ENCODE assay signal across 14 cellular contexts in genomic region chr4:147957446-147957845, GRCh38.
DNase-seq lines count a peak whose midpoint lies in the region; ATAC-seq, FAIRE-seq and TF ChIP-seq lines count a peak whose summit lies in the region.
"Had no signal": no experiment of that assay in that cellular context is flagged by ENCODE, and none has a peak within 500 bp of the region (broad histone marks: within the 10 kb centered on the region; RNA-seq: fewer than 3 reads in every experiment).

No MANE protein-coding gene starts in this region.

- peaks cover 6% of the 10 kb centered on the region for H3K36me3 Mint-ChIP-seq in activated naive CD4-positive, alpha-beta T cell treated with anti-CD3 and anti-CD28 coated beads, Interleukin-2, amount 10 ng/mL, durations not matched to agents 7 days and 5 days

- H3K9me3 ChIP-seq in A673 (ENCODE audit: low read depth, low read length, poor library complexity, severe bottlenecking) (no peaks in the 10 kb centered on the region), GM12878 (replicated peaks; ENCODE audit: control insufficient read depth, insufficient read depth, low read length) (no peaks in the 10 kb centered on the region), muscle layer of duodenum (ENCODE audit: control insufficient read depth in 1 of 2, low read length in 2 of 2) (no peaks in the 10 kb centered on the region)

- TF ChIP-seq POLR2A in GM12878 (IDR thresholded peaks at IDR 0.05; ENCODE audit: low read depth, low read length) = no peak

- H3K79me2 ChIP-seq in GM12878 (ENCODE audit: control insufficient read depth, insufficient read depth, low read length) = no peaks in the 10 kb centered on the region

- H3K9ac ChIP-seq in GM12878 (ENCODE audit: control insufficient read depth, insufficient read depth, low read length) = no peak overlapping the region

- peaks cover 6% of the 10 kb centered on the region for H3K4me1 ChIP-seq in A673 (ENCODE audit: insufficient read depth, low read length, poor library complexity, severe bottlenecking)
- H3K4me1 ChIP-seq in GM12878 (ENCODE audit: control insufficient read depth, insufficient read depth, low read length) = no peaks in the 10 kb centered on the region
- H3K4me1 ChIP-seq in muscle layer of duodenum (ENCODE audit: control insufficient read depth in 1 of 2, insufficient read depth in 2 of 2, low read length in 2 of 2) = peaks cover 0 to 38% of the 10 kb centered on the region in 2 donors

- no peak for TF ChIP-seq CTCF in A673 (conservative IDR thresholded peaks at IDR 0.05; ENCODE audit: low read depth, low read length)
- no peak for TF ChIP-seq CTCF in GM12878 (IDR thresholded peaks at IDR 0.05 in 2 of 3, conservative IDR thresholded peaks at IDR 0.05 in 1 of 3; ENCODE audit: control insufficient read depth in 2 of 3, extremely low read depth in 1 of 3, insufficient read depth in 1 of 3, low read depth in 3 of 3, low read length in 3 of 3)

- H3K9me3 Mint-ChIP-seq in activated naive CD4-positive, alpha-beta T cell treated with anti-CD3 and anti-CD28 coated beads, Interleukin-2, amount 10 ng/mL, durations not matched to agents 7 days and 5 days = no peaks in the 10 kb centered on the region

- H3K27me3 Mint-ChIP-seq in activated naive CD4-positive, alpha-beta T cell treated with anti-CD3 and anti-CD28 coated beads, Interleukin-2, amount 10 ng/mL, durations not matched to agents 7 days and 5 days = no peaks in the 10 kb centered on the region
- H3K27me3 Mint-ChIP-seq: B cell; CD4-positive, alpha-beta T cell had no signal

- peak; percentile 13 for FAIRE-seq in GM12878 (lab: Jason Lieb, UNC)
- FAIRE-seq in urothelium cell line (lab: Jason Lieb, UNC) = no peak
- FAIRE-seq: GM12891 had no signal

- H3K4me3 Mint-ChIP-seq in activated naive CD4-positive, alpha-beta T cell treated with anti-CD3 and anti-CD28 coated beads, Interleukin-2, amount 10 ng/mL, durations not matched to agents 7 days and 5 days = no peak overlapping the region
- H3K4me3 Mint-ChIP-seq: B cell; CD4-positive, alpha-beta T cell had no signal

- POLR2A ChIA-PET in A673 (lab: Charles Lee; ENCODE audit: low non-redundant PET) (no interaction called here), GM12878 (lab: Charles Lee) (no interaction called here)

- intact Hi-C loops in A673 (cut with micrococcal nuclease; ENCODE audit: unreplicated experiment) (no loop called here), GM12878 (cut with micrococcal nuclease; ENCODE audit: unreplicated experiment) (no loop called here)

- SMC1A ChIA-PET in GM12878 (lab: Charles Lee; ENCODE audit: uncharacterized antibody, unreplicated experiment) = interaction anchor here (0.5 kb wide), 1 partner anchor 29 kb away, joined by 3 read pairs; no protein-coding TSS in a partner anchor

- RAD21 ChIA-PET in GM12878 (lab: Charles Lee; ENCODE audit: unreplicated experiment) = no interaction called here

- H3K27ac Mint-ChIP-seq in activated naive CD4-positive, alpha-beta T cell treated with anti-CD3 and anti-CD28 coated beads, Interleukin-2, amount 10 ng/mL, durations not matched to agents 7 days and 5 days = no peak overlapping the region
- H3K27ac Mint-ChIP-seq: B cell; CD4-positive, alpha-beta T cell had no signal

- H3K27me3 ChIP-seq in A673 (replicated peaks; ENCODE audit: insufficient read depth, low read depth, low read length, poor library complexity) = no peaks in the 10 kb centered on the region
- H3K27me3 ChIP-seq in GM12878 (replicated peaks in 1 of 2; ENCODE audit: control insufficient read depth in 2 of 2, insufficient read depth in 2 of 2, low read length in 1 of 2) = no peaks in the 10 kb centered on the region
- no peaks in the 10 kb centered on the region for H3K27me3 ChIP-seq in muscle layer of duodenum (ENCODE audit: low read depth, low read length)

- H3K4me2 ChIP-seq in GM12878 (ENCODE audit: control insufficient read depth, insufficient read depth) = no peak overlapping the region

- no peak for TF ChIP-seq RAD21 in GM12878 (IDR thresholded peaks at IDR 0.05; ENCODE audit: insufficient read depth, low read depth, low read length)

- in situ Hi-C loops in GM12878 (cut with MboI) = no loop called here

- CTCF ChIA-PET in A673 (lab: Charles Lee) (no interaction called here), GM12878 (lab: Yijun Ruan, JAX) (no interaction called here)
- CTCF ChIA-PET in activated naive CD4-positive, alpha-beta T cell treated with anti-CD3 and anti-CD28 coated beads, Interleukin-2, amount 10 ng/mL, durations not matched to agents 7 days and 5 days (lab: Charles Lee) = no interaction called here

- TF ChIP-seq EP300 in GM12878 (IDR thresholded peaks at IDR 0.05; ENCODE audit: borderline replicate concordance in 1 of 2, control insufficient read depth in 1 of 2, low read depth in 2 of 2, low read length in 2 of 2) = no peak

- DNase-seq in A673 (ENCODE audit: low spot score) (peak; percentile 42), GM12878 (ENCODE audit: low read depth, low spot score) (no peak), urothelium cell line (ENCODE audit: low spot score) (no peak)
- DNase-seq in activated naive CD4-positive, alpha-beta T cell treated with anti-CD3 and anti-CD28 coated beads, Interleukin-2, amount 10 ng/mL, durations not matched to agents 7 days and 5 days = no peak
- DNase-seq: C1 segment of cervical spinal cord; CD4-positive, alpha-beta T cell; DMS79; KBM-7 had no signal

- H3K36me3 ChIP-seq in A673 (ENCODE audit: insufficient read depth, low read length, poor library complexity, severe bottlenecking) = no peaks in the 10 kb centered on the region
- peaks cover 0 to 9% of the 10 kb centered on the region in 2 experiments; a peak in 2 of 4 replicates for H3K36me3 ChIP-seq in GM12878 (ENCODE audit: control insufficient read depth in 2 of 2, insufficient read depth in 2 of 2, low read length in 1 of 2)
- H3K36me3 ChIP-seq in muscle layer of duodenum (ENCODE audit: control insufficient read depth in 1 of 2, insufficient read depth in 2 of 2, low read length in 2 of 2) = peaks cover 0 to 6% of the 10 kb centered on the region in 2 donors

- no peak overlapping the region for H3K27ac ChIP-seq in A673 (ENCODE audit: low read depth, low read length, poor library complexity, severe bottlenecking)
- no peak overlapping the region for H3K27ac ChIP-seq in GM12878 (ENCODE audit: control insufficient read depth, insufficient read depth)
- H3K27ac ChIP-seq in muscle layer of duodenum (ENCODE audit: low read length) = peak overlapping the region; percentile 5

- H3K4me1 Mint-ChIP-seq in activated naive CD4-positive, alpha-beta T cell treated with anti-CD3 and anti-CD28 coated beads, Interleukin-2, amount 10 ng/mL, durations not matched to agents 7 days and 5 days = no peaks in the 10 kb centered on the region
- H3K4me1 Mint-ChIP-seq: B cell had no signal

- 66% methylated on average over 3 of the region's 3 CpGs for WGBS in GM12878 (ENCODE audit: insufficient coverage, insufficient replicate concordance, low lambda C conversion rate, missing lambda C conversion rate)

- H4K20me1 ChIP-seq in GM12878 (ENCODE audit: control insufficient read depth, insufficient read depth) = no peaks in the 10 kb centered on the region

- H2AFZ ChIP-seq in GM12878 (ENCODE audit: control insufficient read depth, low read depth, low read length) = no peak overlapping the region

- peak; percentile 61 for ATAC-seq in HG02885 (IDR thresholded peaks at IDR 0.05; ENCODE audit: poor library complexity, unreplicated experiment)
- no peak; the same call in 2 of the 3 replicates for ATAC-seq in GM12878
- no peak for ATAC-seq in GM21737 (IDR thresholded peaks at IDR 0.05; ENCODE audit: unreplicated experiment)
- ATAC-seq: HCT116 had no signal

- H3K4me3 ChIP-seq in A673 (ENCODE audit: low read depth, low read length, poor library complexity, severe bottlenecking) (no peak overlapping the region), GM12878 (no peak overlapping the region), muscle layer of duodenum (ENCODE audit: low read depth in 1 of 2, low read length in 2 of 2) (no peak overlapping the region)

- no TSS peak for BruUV-seq in A673 (replicated peaks; lab: Mats Ljungman, UMichigan)
- no TSS peak for BruUV-seq in GM12878 (replicated peaks; lab: Mats Ljungman, UMichigan)

TF ChIP-seq in GM12878, 131 proteins besides CTCF, POLR2A, EP300 and RAD21:
- TF ChIP-seq TCF3 (IDR thresholded peaks at IDR 0.05; ENCODE audit: borderline replicate concordance, insufficient read depth, low read depth, low read length) (no peak), TAF1 (IDR thresholded peaks at IDR 0.05; ENCODE audit: borderline replicate concordance, low read depth, low read length) (no peak), NR2C2 (IDR thresholded peaks at IDR 0.05; ENCODE audit: borderline replicate concordance, control insufficient read depth, insufficient read length, low read depth) (no peak), BHLHE40 (IDR thresholded peaks at IDR 0.05; ENCODE audit: borderline replicate concordance in 1 of 2, low read depth in 2 of 2, low read length in 1 of 2) (peak; percentile 38 to 52; a peak in 2 of 4 replicates)
TF ChIP-seq in GM12878: peak in this region for 1.
